ENCODE assay signal across 8 cellular contexts in the genomic region with DNA sequence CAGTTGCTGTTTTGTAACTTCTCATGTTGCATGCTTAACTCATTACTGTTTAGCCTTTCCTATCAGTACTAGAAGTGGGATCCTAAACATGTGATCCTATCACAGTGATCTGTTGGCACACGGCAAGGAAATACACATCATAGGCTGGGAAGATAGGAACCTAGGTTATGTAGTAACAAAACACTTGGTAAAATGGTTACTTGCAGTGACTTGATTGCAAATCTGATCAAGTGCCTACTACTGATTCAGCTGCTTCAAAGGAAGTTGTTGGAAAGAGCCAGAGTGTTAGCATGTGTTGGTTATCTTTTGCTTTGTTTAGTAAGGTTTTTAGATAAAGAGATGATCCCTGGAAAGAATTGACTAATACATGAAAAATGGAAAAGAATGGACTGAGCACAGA. TPM values are rescaled to one million over a fixed set of nuclear protein-coding genes. Genes with fewer than 3 reads are reported as not detected.
"Had no signal": no experiment of that assay in that cellular context is flagged by ENCODE, and none has a peak within 500 bp of the region (broad histone marks: within the 10 kb centered on the region; RNA-seq: fewer than 3 reads in every experiment).

No MANE protein-coding gene starts in this region.

- DNase-seq: H9, HCEC 1CT, KG1 had no signal

- ATAC-seq: GM23338 had no signal

- H2AFZ ChIP-seq: GM23338 had no signal

- FAIRE-seq: H1, H54, HepG2 had no signal

- H3K4me2 ChIP-seq: GM23338 had no signal

- H3K4me3 ChIP-seq: GM23338 had no signal

RNA-seq across cellular contexts. Expression of gene VASH2, which starts 8.9 kb away (rescaled TPM):
- polyA plus RNA-seq: IgD-negative memory B cell had no signal
